ENCODE assay signal across 1 cellular context in the genomic region with DNA sequence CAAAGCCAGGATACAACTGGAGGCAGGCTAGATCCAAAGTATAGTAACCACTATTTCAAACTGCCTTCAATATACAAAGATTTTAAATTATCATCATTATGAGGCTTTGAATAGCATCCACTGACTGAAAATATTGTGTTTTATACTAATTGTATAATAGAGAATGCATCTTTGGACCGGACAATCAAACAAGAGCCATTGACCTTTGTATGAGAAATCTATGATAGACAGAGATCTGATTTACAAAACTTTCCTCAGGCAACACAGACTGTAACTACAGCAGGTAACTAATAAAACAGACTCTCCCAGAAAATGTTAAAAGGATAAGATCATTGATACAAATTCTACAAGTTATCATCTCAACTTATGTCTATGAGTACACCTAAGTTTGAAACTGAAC.
TF ChIP-seq lines count a peak whose summit lies in the region.

No MANE protein-coding gene starts in this region.

TF ChIP-seq in HepG2, 621 proteins besides CTCF, POLR2A, EP300 and RAD21 (continued from another document):
- TF ChIP-seq, protein P1, sequence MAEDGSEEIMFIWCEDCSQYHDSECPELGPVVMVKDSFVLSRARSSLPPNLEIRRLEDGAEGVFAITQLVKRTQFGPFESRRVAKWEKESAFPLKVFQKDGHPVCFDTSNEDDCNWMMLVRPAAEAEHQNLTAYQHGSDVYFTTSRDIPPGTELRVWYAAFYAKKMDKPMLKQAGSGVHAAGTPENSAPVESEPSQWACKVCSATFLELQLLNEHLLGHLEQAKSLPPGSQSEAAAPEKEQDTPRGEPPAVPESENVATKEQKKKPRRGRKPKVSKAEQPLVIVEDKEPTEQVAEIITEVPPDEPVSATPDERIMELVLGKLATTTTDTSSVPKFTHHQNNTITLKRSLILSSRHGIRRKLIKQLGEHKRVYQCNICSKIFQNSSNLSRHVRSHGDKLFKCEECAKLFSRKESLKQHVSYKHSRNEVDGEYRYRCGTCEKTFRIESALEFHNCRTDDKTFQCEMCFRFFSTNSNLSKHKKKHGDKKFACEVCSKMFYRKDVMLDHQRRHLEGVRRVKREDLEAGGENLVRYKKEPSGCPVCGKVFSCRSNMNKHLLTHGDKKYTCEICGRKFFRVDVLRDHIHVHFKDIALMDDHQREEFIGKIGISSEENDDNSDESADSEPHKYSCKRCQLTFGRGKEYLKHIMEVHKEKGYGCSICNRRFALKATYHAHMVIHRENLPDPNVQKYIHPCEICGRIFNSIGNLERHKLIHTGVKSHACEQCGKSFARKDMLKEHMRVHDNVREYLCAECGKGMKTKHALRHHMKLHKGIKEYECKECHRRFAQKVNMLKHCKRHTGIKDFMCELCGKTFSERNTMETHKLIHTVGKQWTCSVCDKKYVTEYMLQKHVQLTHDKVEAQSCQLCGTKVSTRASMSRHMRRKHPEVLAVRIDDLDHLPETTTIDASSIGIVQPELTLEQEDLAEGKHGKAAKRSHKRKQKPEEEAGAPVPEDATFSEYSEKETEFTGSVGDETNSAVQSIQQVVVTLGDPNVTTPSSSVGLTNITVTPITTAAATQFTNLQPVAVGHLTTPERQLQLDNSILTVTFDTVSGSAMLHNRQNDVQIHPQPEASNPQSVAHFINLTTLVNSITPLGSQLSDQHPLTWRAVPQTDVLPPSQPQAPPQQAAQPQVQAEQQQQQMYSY (CRISPR knock-in tag; IDR thresholded peaks at IDR 0.05) = no peak
